26 cellular contexts compared by ENCODE assay signal in the genomic region with DNA sequence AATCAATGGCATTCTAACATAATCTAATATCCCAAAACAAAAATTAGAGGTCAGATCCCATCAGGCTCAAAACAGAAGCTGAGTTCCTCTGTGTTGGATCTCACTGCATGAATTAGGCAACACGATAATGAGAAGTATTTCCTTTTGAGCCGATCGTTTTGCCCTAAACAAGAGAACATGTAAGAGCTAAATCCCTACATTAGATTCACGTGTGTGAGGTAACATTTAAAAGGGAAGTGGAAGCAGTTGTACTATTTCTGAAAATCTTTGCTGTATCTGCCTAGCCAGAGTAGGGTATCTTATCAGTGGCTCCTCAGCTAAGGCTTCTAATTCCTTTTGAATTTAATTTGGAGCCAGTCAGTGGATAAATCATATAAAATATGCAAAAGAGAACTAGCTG.
A peak's percentile ranks its signal among the peaks of the same experiment; 100 is the strongest.
DNase-seq lines count a peak whose midpoint lies in the region; ATAC-seq, FAIRE-seq and TF ChIP-seq lines count a peak whose summit lies in the region.
"Had no signal": no experiment of that assay in that cellular context is flagged by ENCODE, and none has a peak within 500 bp of the region (broad histone marks: within the 10 kb centered on the region; RNA-seq: fewer than 3 reads in every experiment).

No MANE protein-coding gene starts in this region.

- no peaks in the 10 kb centered on the region for H3K27me3 ChIP-seq in GM23338 (ENCODE audit: insufficient read depth)
- no peaks in the 10 kb centered on the region for H3K27me3 ChIP-seq in gastrocnemius medialis
- H3K27me3 ChIP-seq: BE2C, Peyer's patch, SJCRH30 had no signal

- no peak overlapping the region; the same call in 1 of the 2 replicates for H3K27ac Mint-ChIP-seq in GM23338
- H3K27ac Mint-ChIP-seq: CD4-positive, alpha-beta T cell; T-helper 17 cell had no signal

- peaks cover 5% of the 10 kb centered on the region for H3K4me1 Mint-ChIP-seq in GM23338
- H3K4me1 Mint-ChIP-seq: T-helper 17 cell had no signal

- TF ChIP-seq POLR2A in gastrocnemius medialis (IDR thresholded peaks at IDR 0.05) (no peak), H54 (IDR thresholded peaks at IDR 0.05; ENCODE audit: low read depth, low read length) (no peak)

- peaks cover 8% of the 10 kb centered on the region for H3K36me3 Mint-ChIP-seq in GM23338 (ENCODE audit: low read depth)

- no peaks in the 10 kb centered on the region; the same call in 1 of the 2 replicates for H3K79me2 ChIP-seq in GM23338 (replicated peaks; ENCODE audit: insufficient read depth)

- no peak overlapping the region for H2AFZ ChIP-seq in GM23338
- H2AFZ ChIP-seq: GM23248 had no signal

- H3K4me1 ChIP-seq in GM23338 (ENCODE audit: insufficient read depth) (peaks cover 13% of the 10 kb centered on the region), gastrocnemius medialis (peaks cover 57 to 59% of the 10 kb centered on the region in 2 donors)
- H3K4me1 ChIP-seq: Peyer's patch, SJCRH30 had no signal

- no peak overlapping the region for H3K4me2 ChIP-seq in GM23338

- in situ Hi-C loops in gastrocnemius medialis (cut with MboI; ENCODE audit: low sequenced_read_pairs in 4 of 4) = loop anchor here in 1 of 4 donors (10.0 kb wide), 1 partner anchor 61 kb away; no protein-coding TSS in a partner anchor

- H3K9me3 Mint-ChIP-seq in GM23338 = no peaks in the 10 kb centered on the region
- H3K9me3 Mint-ChIP-seq: CD4-positive, alpha-beta T cell had no signal

- TF ChIP-seq CTCF in GM23338 (conservative IDR thresholded peaks at IDR 0.05; ENCODE audit: low read depth in 2 of 2) (no peak), gastrocnemius medialis (IDR thresholded peaks at IDR 0.05 in 4 of 5, conservative IDR thresholded peaks at IDR 0.05 in 1 of 5) (no peak)

- H3K27me3 Mint-ChIP-seq in GM23338 (ENCODE audit: insufficient read depth, low read depth, poor library complexity) = peaks cover 2% of the 10 kb centered on the region
- H3K27me3 Mint-ChIP-seq: CD4-positive, alpha-beta T cell; T-helper 17 cell had no signal

- no peak for DNase-seq in GM23338 (ENCODE audit: low spot score)
- peak; percentile 95 for DNase-seq in NOMO-1 treated with DMSO at 0.1 percent for 48 hours (lab: John Stamatoyannopoulos, UW; ENCODE audit: unreplicated experiment)
- DNase-seq in SKM-1 treated with dmso at 0.1 percent for 144 hours (lab: John Stamatoyannopoulos, UW; ENCODE audit: unreplicated experiment) = peak; percentile 82
- DNase-seq in gastrocnemius medialis = no peak
- DNase-seq in activated naive CD4-positive, alpha-beta T cell treated with Interleukin-2 at 50 U/mL for 16 hours = no peak
- no peak for DNase-seq in H54 (ENCODE audit: insufficient read length, low spot score)
- DNase-seq in DMS79 treated with DMSO at 0.1 percent for 48 hours (lab: John Stamatoyannopoulos, UW) = no peak
- DNase-seq: BE2C; CD4-positive, alpha-beta T cell; COR-L47; DND-41; GM23248; IMR-90; NCI-H1092; NCI-H1436 treated with DMSO at 0.1 percent for 48 hours; NCI-H1930; NCI-H2171; NCI-H345; NCI-H524 treated with DMSO at 0.1 percent for 48 hours; NCI-H82; Peyer's patch; SJCRH30; SW 1271; T-helper 17 cell had no signal

- peak overlapping the region; percentile 47; the same call in 1 of the 2 replicates for H3K27ac ChIP-seq in GM23338 (ENCODE audit: low read depth)
- H3K27ac ChIP-seq in gastrocnemius medialis = peak overlapping the region; percentile 82 to 90 (median 86)
- H3K27ac ChIP-seq: GM23248, Peyer's patch, SJCRH30 had no signal

- H3K36me3 ChIP-seq in GM23338 (ENCODE audit: insufficient read depth) (peaks cover 7% of the 10 kb centered on the region), gastrocnemius medialis (no peaks in the 10 kb centered on the region)
- H3K36me3 ChIP-seq: BE2C, SJCRH30 had no signal

- H3F3A ChIP-seq in GM23338 (replicated peaks; ENCODE audit: low read depth) = peaks cover 8% of the 10 kb centered on the region; the same call in 1 of the 2 replicates

- H3K4me3 ChIP-seq in GM23338 (no peak overlapping the region), gastrocnemius medialis (no peak overlapping the region)
- H3K4me3 ChIP-seq: GM23248, Peyer's patch, SJCRH30 had no signal

- intact Hi-C loops in gastrocnemius medialis (cut with DNase I; ENCODE audit: low total_unique reads) = loop anchor here (10.0 kb wide), 2 partner anchors 181 to 621 kb away; partner anchors contain the start of gene MMAA

- no peak overlapping the region for H3K4me3 Mint-ChIP-seq in GM23338
- H3K4me3 Mint-ChIP-seq: CD4-positive, alpha-beta T cell; T-helper 17 cell had no signal

- ATAC-seq in GM23338 (no peak), gastrocnemius medialis (no peak)
- ATAC-seq: HCT116, T-helper 17 cell had no signal

- H3K9me3 ChIP-seq in gastrocnemius medialis = no peaks in the 10 kb centered on the region
- H3K9me3 ChIP-seq: BE2C, Peyer's patch, SJCRH30 had no signal

- H4K20me1 ChIP-seq in GM23338 (replicated peaks; ENCODE audit: insufficient read depth) = no peaks in the 10 kb centered on the region

- no peak for FAIRE-seq in H54 (lab: Jason Lieb, UNC)
- FAIRE-seq: GM12892 had no signal

- H3K9me2 ChIP-seq in GM23338 (ENCODE audit: insufficient read depth) = 0 out of 2 replicates have a peak, but pooled peaks cover 3% of the 10 kb centered on the region

TF ChIP-seq in GM23338, 12 proteins besides CTCF, POLR2A, EP300 and RAD21 (continues in another document):
- TF ChIP-seq, protein P1, sequence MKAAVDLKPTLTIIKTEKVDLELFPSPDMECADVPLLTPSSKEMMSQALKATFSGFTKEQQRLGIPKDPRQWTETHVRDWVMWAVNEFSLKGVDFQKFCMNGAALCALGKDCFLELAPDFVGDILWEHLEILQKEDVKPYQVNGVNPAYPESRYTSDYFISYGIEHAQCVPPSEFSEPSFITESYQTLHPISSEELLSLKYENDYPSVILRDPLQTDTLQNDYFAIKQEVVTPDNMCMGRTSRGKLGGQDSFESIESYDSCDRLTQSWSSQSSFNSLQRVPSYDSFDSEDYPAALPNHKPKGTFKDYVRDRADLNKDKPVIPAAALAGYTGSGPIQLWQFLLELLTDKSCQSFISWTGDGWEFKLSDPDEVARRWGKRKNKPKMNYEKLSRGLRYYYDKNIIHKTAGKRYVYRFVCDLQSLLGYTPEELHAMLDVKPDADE (IDR thresholded peaks at IDR 0.05) = no peak
- TF ChIP-seq ZNF114 (CRISPR knock-in tag; IDR thresholded peaks at IDR 0.05) = no peak
- TF ChIP-seq EZH2phosphoT487 (IDR thresholded peaks at IDR 0.05; ENCODE audit: unreplicated experiment) = no peak
- TF ChIP-seq REST (IDR thresholded peaks at IDR 0.05; ENCODE audit: unreplicated experiment) = no peak
- TF ChIP-seq CREB1 (CRISPR knock-in tag; IDR thresholded peaks at IDR 0.05; ENCODE audit: low read depth) = no peak
- TF ChIP-seq JUNB (IDR thresholded peaks at IDR 0.05; ENCODE audit: unreplicated experiment) = no peak

Comparison
In these comparisons a context has a peak if more than half of its experiments do, and no peak if none do; other contexts are left out.
1. DNase-seq: peak in NOMO-1 treated with DMSO at 0.1 percent for 48 hours (single experiment) and SKM-1 treated with dmso at 0.1 percent for 144 hours (single experiment); none in GM23338 (single experiment), gastrocnemius medialis (0 of 2), activated naive CD4-positive, alpha-beta T cell treated with Interleukin-2 at 50 U/mL for 16 hours (single experiment), H54 (single experiment) and DMS79 treated with DMSO at 0.1 percent for 48 hours (single experiment).